ENCODE assay signal across 8 cellular contexts in the genomic region with DNA sequence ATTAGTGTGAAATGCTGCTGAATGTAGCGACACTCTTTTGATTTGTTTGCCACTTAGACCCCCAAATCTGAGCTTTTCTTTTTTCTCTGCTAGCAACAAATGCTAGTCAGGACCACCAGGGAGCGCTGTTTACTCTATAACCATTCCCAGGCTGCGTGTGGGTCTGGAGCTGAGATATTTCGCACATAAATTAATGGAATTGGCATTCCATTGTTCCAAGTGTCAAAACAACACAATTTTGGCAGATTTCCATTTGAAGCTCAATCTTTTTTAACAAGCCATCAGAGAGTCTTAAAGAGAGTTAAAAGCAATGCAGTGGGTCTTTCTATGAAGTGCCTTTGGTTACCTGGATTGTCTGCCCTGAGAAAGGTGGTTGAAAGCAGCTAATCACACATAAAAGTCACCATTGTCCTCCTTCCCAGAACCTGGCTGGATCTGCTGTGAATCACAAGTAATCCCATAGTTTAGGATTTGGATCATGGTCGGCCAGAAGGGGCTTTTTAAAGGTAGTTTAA. TPM values are rescaled to one million over a fixed set of nuclear protein-coding genes. Genes with fewer than 3 reads are reported as not detected.
DNase-seq lines count a peak whose midpoint lies in the region; ATAC-seq, FAIRE-seq and TF ChIP-seq lines count a peak whose summit lies in the region.

No MANE protein-coding gene starts in this region.

- no peak overlapping the region for H3K4me2 ChIP-seq in keratinocyte (ENCODE audit: control insufficient read depth, extremely low read depth, insufficient read depth, low read depth, low read length)

- no peaks in the 10 kb centered on the region for H3K9me1 ChIP-seq in keratinocyte (ENCODE audit: control insufficient read depth, extremely low read depth, insufficient read depth, low read length)

- H3K4me3 ChIP-seq in keratinocyte (ENCODE audit: control insufficient read depth in 2 of 3, extremely low read depth in 1 of 3, insufficient read depth in 2 of 3, low read depth in 1 of 3, low read length in 3 of 3): no peak overlapping the region

- H3K27ac ChIP-seq in angular gyrus (ENCODE audit: low read depth, low read length): peak overlapping the region; percentile 86
- no peak overlapping the region for H3K27ac ChIP-seq in keratinocyte (ENCODE audit: control insufficient read depth, insufficient read depth, low read length)

- no peaks in the 10 kb centered on the region for H3K36me3 ChIP-seq in keratinocyte (ENCODE audit: control insufficient read depth in 2 of 2, extremely low read depth in 1 of 2, insufficient read depth in 2 of 2, low read length in 2 of 2)

- H3K36me3 Mint-ChIP-seq in stimulated activated naive B cell treated with anti-CD40 and anti-IgM and Interleukin-4, amounts not matched to agents 10 μg/mL and 1 μg/mL and 100 μg/mL, for 72 hours: no peaks in the 10 kb centered on the region

- H3K9ac ChIP-seq in keratinocyte (ENCODE audit: control insufficient read depth, extremely low read depth, insufficient read depth, low read length): no peak overlapping the region

- no peaks in the 10 kb centered on the region for H4K20me1 ChIP-seq in keratinocyte (ENCODE audit: control insufficient read depth, extremely low read depth, insufficient read depth, low read length)

- TF ChIP-seq CTCF in GM10266 (IDR thresholded peaks at IDR 0.05; ENCODE audit: control insufficient read depth, insufficient read depth, low read depth, missing control alignments): peak; percentile 60
- peak; percentile 32 to 42 (median 36) for TF ChIP-seq CTCF in keratinocyte (optimal IDR thresholded peaks at IDR 0.05 in 1 of 3, IDR thresholded peaks at IDR 0.05 in 1 of 3, conservative IDR thresholded peaks at IDR 0.05 in 1 of 3; ENCODE audit: extremely low read depth in 1 of 3, insufficient read depth in 2 of 3, low read length in 3 of 3)

- no peak for DNase-seq in GM10266 (ENCODE audit: extremely low spot score)
- peak; percentile 2 for DNase-seq in MV-4-11 (lab: John Stamatoyannopoulos, UW)
- no peak for DNase-seq in keratinocyte (ENCODE audit: low read depth, low spot score)
- DNase-seq in urothelium cell line (ENCODE audit: low spot score): peak; percentile 47
- no peak for DNase-seq in activated T-cell treated with anti-CD3 and anti-CD28 coated beads, Interleukin-2, amount 50 U/mL, for 48 hours
- no peak for DNase-seq in GM12891 (ENCODE audit: insufficient read length, low spot score)
- DNase-seq in stimulated activated naive B cell treated with anti-CD40 and anti-IgM and Interleukin-4, amounts not matched to agents 10 μg/mL and 1 μg/mL and 100 μg/mL, for 72 hours: no peak

- H3K4me1 Mint-ChIP-seq in stimulated activated naive B cell treated with anti-CD40 and anti-IgM and Interleukin-4, amounts not matched to agents 10 μg/mL and 1 μg/mL and 100 μg/mL, for 72 hours: no peaks in the 10 kb centered on the region

- H3K9me3 Mint-ChIP-seq in stimulated activated naive B cell treated with anti-CD40 and anti-IgM and Interleukin-4, amounts not matched to agents 10 μg/mL and 1 μg/mL and 100 μg/mL, for 72 hours: no peaks in the 10 kb centered on the region

- no peak for TF ChIP-seq POLR2A in GM12891 (IDR thresholded peaks at IDR 0.05; ENCODE audit: low read depth, low read length)

- ATAC-seq in stimulated activated naive B cell treated with anti-CD40 and anti-IgM and Interleukin-4, amounts not matched to agents 10 μg/mL and 1 μg/mL and 100 μg/mL, for 72 hours (replicated peaks): no peak

- H3K4me1 ChIP-seq in keratinocyte (ENCODE audit: control insufficient read depth, extremely low read depth, insufficient read depth, low read length): no peaks in the 10 kb centered on the region

- H3K4me3 Mint-ChIP-seq in stimulated activated naive B cell treated with anti-CD40 and anti-IgM and Interleukin-4, amounts not matched to agents 10 μg/mL and 1 μg/mL and 100 μg/mL, for 72 hours: no peak overlapping the region

- H3K27me3 ChIP-seq in keratinocyte (ENCODE audit: control insufficient read depth, extremely low read depth, insufficient read depth, low read length): no peaks in the 10 kb centered on the region

- dilution Hi-C loops in keratinocyte (cut with MboI; ENCODE audit: extremely low pct_ligation_motif_present, low sequenced_read_pairs): no loop called here

- no peak overlapping the region for H3K27ac Mint-ChIP-seq in stimulated activated naive B cell treated with anti-CD40 and anti-IgM and Interleukin-4, amounts not matched to agents 10 μg/mL and 1 μg/mL and 100 μg/mL, for 72 hours

- no peak overlapping the region for H2AFZ ChIP-seq in keratinocyte (ENCODE audit: control insufficient read depth, low read length)

- H3K79me2 ChIP-seq in keratinocyte (ENCODE audit: control insufficient read depth, insufficient read depth, low read length): no peaks in the 10 kb centered on the region

- peaks cover 11 to 14% of the 10 kb centered on the region in 2 donors for H3K27me3 Mint-ChIP-seq in stimulated activated naive B cell treated with anti-CD40 and anti-IgM and Interleukin-4, amounts not matched to agents 10 μg/mL and 1 μg/mL and 100 μg/mL, for 72 hours

- FAIRE-seq in keratinocyte (lab: Jason Lieb, UNC) (no peak), urothelium cell line (lab: Jason Lieb, UNC) (peak; percentile 9), GM12891 (lab: Jason Lieb, UNC) (no peak)

- no peaks in the 10 kb centered on the region for H3K9me3 ChIP-seq in keratinocyte (ENCODE audit: control insufficient read depth, low read depth, low read length)

TF ChIP-seq in GM12891, 5 proteins besides CTCF, POLR2A, EP300 and RAD21:
- no peak for TF ChIP-seq PAX5 (IDR thresholded peaks at IDR 0.05; ENCODE audit: insufficient read depth, low read length, severe bottlenecking)
- no peak for TF ChIP-seq SPI1 (IDR thresholded peaks at IDR 0.05; ENCODE audit: low read depth, low read length)
- no peak for TF ChIP-seq TAF1 (IDR thresholded peaks at IDR 0.05; ENCODE audit: low read depth, low read length)
- no peak for TF ChIP-seq POLR2AphosphoS5 (IDR thresholded peaks at IDR 0.05; ENCODE audit: low read depth, low read length)
- no peak for TF ChIP-seq POU2F2 (IDR thresholded peaks at IDR 0.05; ENCODE audit: low read depth, low read length)
TF ChIP-seq in GM12891: peak in this region for 0.

RNA-seq across cellular contexts. Expression of gene TMEM132C, which starts 7.4 kb away (rescaled TPM):
- polyA plus RNA-seq in keratinocyte: 0.01 TPM in 1 of 3 replicates, not detected in the others
- polyA plus RNA-seq in keratinocyte (2011; ENCODE audit: low read depth): not detected
- polyA plus RNA-seq in keratinocyte (2011; cell fraction: cytosol; rRNA removed): not detected in 2 replicates
- polyA plus RNA-seq in keratinocyte (2011; cell fraction: nucleus; rRNA removed): 0.05 and 0.06 TPM in 2 replicates
- not detected in 2 replicates for polyA plus RNA-seq in keratinocyte (2012; ENCODE audit: low replicate concordance)
- polyA minus RNA-seq in keratinocyte: 0.13 TPM in 1 of 3 replicates, not detected in the others
- not detected for polyA minus RNA-seq in keratinocyte (2011; cell fraction: cytosol; rRNA and poly(A)+ RNA removed)
- polyA minus RNA-seq in keratinocyte (2011; cell fraction: nucleus; rRNA and poly(A)+ RNA removed): 0.11 TPM in 1 of 2 replicates, not detected in the other
- not detected for polyA plus RNA-seq in GM12891 (2012; ENCODE audit: low read depth, missing spikeins)

Comparison
In these comparisons a context has a peak if more than half of its experiments do, and no peak if none do; other contexts are left out.
1. DNase-seq: peak in MV-4-11 (single experiment) and urothelium cell line (single experiment); none in GM10266 (single experiment), keratinocyte (single experiment), activated T-cell treated with anti-CD3 and anti-CD28 coated beads, Interleukin-2, amount 50 U/mL, for 48 hours (0 of 2), GM12891 (single experiment) and stimulated activated naive B cell treated with anti-CD40 and anti-IgM and Interleukin-4, amounts not matched to agents 10 μg/mL and 1 μg/mL and 100 μg/mL, for 72 hours (single experiment).